9 cellular contexts compared by ENCODE assay signal in the genomic region with DNA sequence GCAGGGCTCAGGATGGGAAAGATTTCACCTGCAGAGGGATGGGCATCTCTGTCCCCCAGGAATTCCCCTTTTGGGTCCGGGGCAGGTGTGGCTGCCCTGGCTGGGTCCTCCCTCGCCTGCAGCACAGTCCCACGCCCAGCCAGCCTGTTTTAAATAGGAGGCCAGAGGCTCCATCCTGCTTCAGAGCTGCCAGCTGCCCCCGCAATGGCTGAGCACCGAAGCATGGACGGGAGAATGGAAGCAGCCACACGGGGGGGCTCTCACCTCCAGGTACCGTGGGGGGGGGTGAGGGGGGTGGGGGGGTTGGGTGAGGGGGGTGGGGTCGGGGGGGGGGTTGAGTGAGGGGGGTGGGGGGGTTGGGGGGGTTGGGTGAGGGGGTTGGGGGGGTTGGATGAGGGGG. TPM values are rescaled to one million over a fixed set of nuclear protein-coding genes. Genes with fewer than 3 reads are reported as not detected.
A peak's percentile ranks its signal among the peaks of the same experiment; 100 is the strongest.
DNase-seq lines count a peak whose midpoint lies in the region; ATAC-seq and TF ChIP-seq lines count a peak whose summit lies in the region.
"Had no signal": no experiment of that assay in that cellular context is flagged by ENCODE, and none has a peak within 500 bp of the region (broad histone marks: within the 10 kb centered on the region; RNA-seq: fewer than 3 reads in every experiment).

No MANE protein-coding gene starts in this region.

- CTCF ChIA-PET in PC-9 (lab: Charles Lee): no interaction called here

- H3K4me2 ChIP-seq in PC-9 (no peak overlapping the region), mesendoderm (ENCODE audit: low read length) (no peak overlapping the region)

- peak; percentile 50 for DNase-seq in NCI-H2171 treated with DMSO at 0.1 percent for 48 hours (lab: John Stamatoyannopoulos, UW)
- no peak for DNase-seq in NCI-H2171 (lab: John Stamatoyannopoulos, UW)
- DNase-seq in PC-9: peak; percentile 44 to 49
- peak; percentile 54 for DNase-seq in mesendoderm
- no peak for DNase-seq in activated T-cell treated with anti-CD3 and anti-CD28 coated beads, Interleukin-2, amount 50 U/mL, for 4 hours
- no peak for DNase-seq in NCI-H524 treated with DMSO at 0.1 percent for 48 hours (lab: John Stamatoyannopoulos, UW)
- DNase-seq: NCI-H146 had no signal

- H3K23ac ChIP-seq in mesendoderm (ENCODE audit: low read length): no peak overlapping the region

- intact Hi-C loops in PC-9 (cut with micrococcal nuclease; ENCODE audit: unreplicated experiment): no loop called here

- H3K18ac ChIP-seq in mesendoderm (ENCODE audit: low read length): no peak overlapping the region

- H3K36me3 ChIP-seq in PC-9 (ENCODE audit: low read depth): no peaks in the 10 kb centered on the region
- no peaks in the 10 kb centered on the region for H3K36me3 ChIP-seq in mesendoderm (ENCODE audit: control insufficient read depth, insufficient read depth, low read length)
- H3K36me3 ChIP-seq: cardiac muscle cell had no signal

- POLR2A ChIA-PET in PC-9 (lab: Charles Lee; ENCODE audit: unreplicated experiment): no interaction called here

- no peaks in the 10 kb centered on the region for H3K27me3 Mint-ChIP-seq in activated T-cell treated with anti-CD3 and anti-CD28 coated beads, Interleukin-2, amount 50 U/mL, for 4 hours (ENCODE audit: low read depth)

- no peaks in the 10 kb centered on the region for H3K9me2 ChIP-seq in PC-9 (ENCODE audit: insufficient read depth)

- H3K27ac ChIP-seq in PC-9: no peak overlapping the region
- H3K27ac ChIP-seq in mesendoderm (ENCODE audit: low read depth, low read length): no peak overlapping the region
- H3K27ac ChIP-seq: cardiac muscle cell had no signal

- H3K56ac ChIP-seq in mesendoderm (ENCODE audit: low read length): no peak overlapping the region

- no peaks in the 10 kb centered on the region for H3K79me2 ChIP-seq in PC-9 (ENCODE audit: low read depth)
- H3K79me2 ChIP-seq in mesendoderm (ENCODE audit: control insufficient read depth, insufficient read depth, low read length): no peaks in the 10 kb centered on the region

- no peak overlapping the region for H3K9ac ChIP-seq in mesendoderm (ENCODE audit: low read length)

- no peaks in the 10 kb centered on the region for H3K79me1 ChIP-seq in mesendoderm (ENCODE audit: low read length)

- H3K27me3 ChIP-seq in PC-9 (ENCODE audit: insufficient read depth, low read depth): no peaks in the 10 kb centered on the region
- no peaks in the 10 kb centered on the region for H3K27me3 ChIP-seq in mesendoderm (ENCODE audit: insufficient read depth, low read length, poor library complexity)
- H3K27me3 ChIP-seq: cardiac muscle cell had no signal

- no peaks in the 10 kb centered on the region for H3K4me1 Mint-ChIP-seq in activated T-cell treated with anti-CD3 and anti-CD28 coated beads, Interleukin-2, amount 50 U/mL, for 4 hours (ENCODE audit: low read depth)

- BruUV-seq in PC-9 (replicated peaks; lab: Mats Ljungman, UMichigan): no TSS peak

- no peak overlapping the region for H3K4ac ChIP-seq in mesendoderm (ENCODE audit: low read depth, low read length)

- no peak for TF ChIP-seq CTCF in PC-9 (conservative IDR thresholded peaks at IDR 0.05)

- ATAC-seq in activated T-cell treated with anti-CD3 and anti-CD28 coated beads, Interleukin-2, amount 50 U/mL, for 4 hours: no peak

- no peaks in the 10 kb centered on the region for H3K36me3 Mint-ChIP-seq in activated T-cell treated with anti-CD3 and anti-CD28 coated beads, Interleukin-2, amount 50 U/mL, for 4 hours (ENCODE audit: insufficient read depth)

- no peak overlapping the region for H4K8ac ChIP-seq in mesendoderm (ENCODE audit: low read depth, low read length)

- no peak overlapping the region for H2BK5ac ChIP-seq in mesendoderm (ENCODE audit: low read length)

- no peak overlapping the region for H2BK15ac ChIP-seq in mesendoderm (replicated peaks; ENCODE audit: low read depth)

- H4K5ac ChIP-seq in mesendoderm (ENCODE audit: low read length): no peak overlapping the region

- H3K4me1 ChIP-seq in PC-9 (replicated peaks; ENCODE audit: insufficient read depth): peaks cover 13% of the 10 kb centered on the region
- H3K4me1 ChIP-seq in mesendoderm (ENCODE audit: control insufficient read depth, low read depth, low read length): no peaks in the 10 kb centered on the region

- H2AK5ac ChIP-seq in mesendoderm (ENCODE audit: low read length): no peak overlapping the region

- no CpG with 5 or more reads among the region's 9 CpGs for WGBS in mesendoderm (ENCODE audit: extremely low coverage, insufficient coverage, low lambda C conversion rate)

- no peaks in the 10 kb centered on the region for H4K20me1 ChIP-seq in PC-9 (ENCODE audit: insufficient read depth)

- no peak overlapping the region for H2BK120ac ChIP-seq in mesendoderm (ENCODE audit: low read depth, low read length)

- H3K9me3 Mint-ChIP-seq in activated T-cell treated with anti-CD3 and anti-CD28 coated beads, Interleukin-2, amount 50 U/mL, for 4 hours: no peaks in the 10 kb centered on the region

- H3F3A ChIP-seq in PC-9 (ENCODE audit: insufficient read depth, low read depth): peaks cover 15% of the 10 kb centered on the region; the same call in 1 of the 2 replicates

- H3K9me3 ChIP-seq in PC-9 (ENCODE audit: insufficient read depth, low read depth): no peaks in the 10 kb centered on the region

- no peak overlapping the region for H2AFZ ChIP-seq in PC-9

- no peak overlapping the region for H3K4me3 Mint-ChIP-seq in activated T-cell treated with anti-CD3 and anti-CD28 coated beads, Interleukin-2, amount 50 U/mL, for 4 hours

- no peak overlapping the region for H3K4me3 ChIP-seq in PC-9
- H3K4me3 ChIP-seq in mesendoderm (ENCODE audit: low read length): no peak overlapping the region
- H3K4me3 ChIP-seq: cardiac muscle cell had no signal

RNA-seq across cellular contexts. Expression of gene SCNN1D, which starts 3.6 kb away (rescaled TPM):
- total RNA-seq in PC-9 (2021): 4.2 and 4.3 TPM in 2 replicates
- 0.29 TPM for polyA plus RNA-seq in mesendoderm (2013, experiment 1 of 2)
- polyA plus RNA-seq in mesendoderm (2013, experiment 2 of 2): 0.27 TPM
- 1 to 10 TPM; 2.8 to 3.9 (median 3.2) TPM for total RNA-seq in activated T-cell treated with anti-CD3 and anti-CD28 coated beads, Interleukin-2, amount 50 U/mL, for 4 hours

RNA-seq across cellular contexts. Expression of gene UBE2J2, which starts 10.2 kb away (rescaled TPM):
- 54.2 and 55.0 TPM in 2 replicates for total RNA-seq in PC-9 (2021)
- polyA plus RNA-seq in mesendoderm (2013, experiment 1 of 2): 48.5 TPM
- 47.9 TPM for polyA plus RNA-seq in mesendoderm (2013, experiment 2 of 2)
- 10 to 100 TPM; 89.3 to 93.6 (median 91.2) TPM for total RNA-seq in activated T-cell treated with anti-CD3 and anti-CD28 coated beads, Interleukin-2, amount 50 U/mL, for 4 hours

RNA-seq across cellular contexts. Expression of gene ACAP3, which starts 23.9 kb away (rescaled TPM):
- 53.5 and 54.8 TPM in 2 replicates for total RNA-seq in PC-9 (2021)
- polyA plus RNA-seq in mesendoderm (2013, experiment 1 of 2): 7.8 TPM
- polyA plus RNA-seq in mesendoderm (2013, experiment 2 of 2): 8.1 TPM
- 10 to 100 TPM; 28.4 to 37.6 (median 30.1) TPM for total RNA-seq in activated T-cell treated with anti-CD3 and anti-CD28 coated beads, Interleukin-2, amount 50 U/mL, for 4 hours

RNA-seq across cellular contexts. Expression of gene PUSL1, which starts 24.6 kb away (rescaled TPM):
- total RNA-seq in PC-9 (2021): 18.0 and 18.9 TPM in 2 replicates
- polyA plus RNA-seq in mesendoderm (2013, experiment 1 of 2): 24.0 TPM
- polyA plus RNA-seq in mesendoderm (2013, experiment 2 of 2): 25.0 TPM
- total RNA-seq in activated T-cell treated with anti-CD3 and anti-CD28 coated beads, Interleukin-2, amount 50 U/mL, for 4 hours: 10 to 100 TPM; 38.9 to 40.7 (median 39.5) TPM

RNA-seq across cellular contexts. Expression of gene C1QTNF12, which starts 37.3 kb away (rescaled TPM):
- 5.2 and 11.8 TPM in 2 replicates for total RNA-seq in PC-9 (2021)
- 1.9 TPM for polyA plus RNA-seq in mesendoderm (2013, experiment 1 of 2)
- polyA plus RNA-seq in mesendoderm (2013, experiment 2 of 2): 1.6 TPM
- 1 to 10 TPM; 1.6 to 2.2 (median 2.1) TPM for total RNA-seq in activated T-cell treated with anti-CD3 and anti-CD28 coated beads, Interleukin-2, amount 50 U/mL, for 4 hours
- total RNA-seq: SK-MEL-5 had no signal
- polyA plus RNA-seq: cardiac muscle cell had no signal

Comparison
In these comparisons a context has a peak if more than half of its experiments do, and no peak if none do; other contexts are left out.
1. DNase-seq: peak in NCI-H2171 treated with DMSO at 0.1 percent for 48 hours (single experiment), PC-9 (2 of 2) and mesendoderm (single experiment); none in NCI-H2171 (single experiment), activated T-cell treated with anti-CD3 and anti-CD28 coated beads, Interleukin-2, amount 50 U/mL, for 4 hours (single experiment) and NCI-H524 treated with DMSO at 0.1 percent for 48 hours (single experiment).